ENCODE assay signal across 34 cellular contexts in the genomic region with DNA sequence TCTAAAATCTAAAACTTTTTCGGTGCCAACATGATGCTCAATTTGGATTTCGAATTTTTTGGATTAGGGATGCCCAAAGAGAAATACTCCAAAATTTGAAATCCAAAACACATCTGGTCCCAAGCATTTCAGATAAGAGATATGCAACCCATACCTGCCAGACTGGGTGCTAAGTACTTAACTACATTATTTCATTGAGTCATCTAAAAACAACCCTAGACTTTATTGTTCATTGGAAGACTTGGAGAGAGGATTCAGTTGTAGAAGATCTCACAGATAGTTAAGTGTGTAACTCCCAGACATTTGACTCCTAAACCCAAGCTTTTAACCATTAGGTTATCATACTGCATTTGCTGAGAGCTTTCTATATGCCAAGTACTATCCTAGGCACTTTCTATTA.
DNase-seq lines count a peak whose midpoint lies in the region; ATAC-seq, FAIRE-seq and TF ChIP-seq lines count a peak whose summit lies in the region.
"Had no signal": no experiment of that assay in that cellular context is flagged by ENCODE, and none has a peak within 500 bp of the region (broad histone marks: within the 10 kb centered on the region; RNA-seq: fewer than 3 reads in every experiment).

No MANE protein-coding gene starts in this region.

- H3K56ac ChIP-seq in mesendoderm (ENCODE audit: low read length), result no peak overlapping the region

- H3K79me1 ChIP-seq in mesendoderm (ENCODE audit: low read length), result peaks cover 11% of the 10 kb centered on the region

- H3K27ac Mint-ChIP-seq in astrocyte (ENCODE audit: unreplicated experiment), result no peak overlapping the region
- H3K27ac Mint-ChIP-seq: B cell; CD14-positive monocyte; CD4-positive, alpha-beta memory T cell; CD4-positive, alpha-beta T cell; CD4-positive, CD25-positive, alpha-beta regulatory T cell; CD8-positive, alpha-beta memory T cell; CD8-positive, alpha-beta T cell had no signal

- H3K4me1 ChIP-seq in SK-N-SH (ENCODE audit: control insufficient read depth in 1 of 2, insufficient read depth in 2 of 2, low read depth in 1 of 2, low read length in 1 of 2) (peaks cover 0 to under 1% of the 10 kb centered on the region in 2 experiments; a peak in 1 of 4 replicates), astrocyte (ENCODE audit: insufficient read depth, low read length) (no peaks in the 10 kb centered on the region), mesendoderm (ENCODE audit: control insufficient read depth, low read depth, low read length) (peaks cover 7% of the 10 kb centered on the region)
- H3K4me1 ChIP-seq: A549, Caco-2 had no signal

- H4K8ac ChIP-seq in mesendoderm (ENCODE audit: low read depth, low read length), result no peak overlapping the region

- H3K27ac ChIP-seq in SK-N-SH (ENCODE audit: low read depth in 2 of 2, low read length in 1 of 2) (peak overlapping the region in 1 of 2 experiments; percentile 44; a peak in 2 of 4 replicates), astrocyte (ENCODE audit: low read depth, low read length) (no peak overlapping the region), mesendoderm (ENCODE audit: low read depth, low read length) (no peak overlapping the region)
- H3K27ac ChIP-seq: 22Rv1; A549; BLaER1; BLaER1 treated with 17β-estradiol and CSF1 and Interleukin-3, amounts not matched to agents 10 nM and 100 nM; C4-2B had no signal

- ATAC-seq in SK-N-SH treated with all-trans-retinoic acid at 6 μM for 48 hours (peak; percentile 54; the same call in 2 of the 3 replicates), GM19324 (IDR thresholded peaks at IDR 0.05; ENCODE audit: low FRiP score, unreplicated experiment) (no peak)
- ATAC-seq: A549; CD8-positive, alpha-beta T cell had no signal

- H3K9me3 Mint-ChIP-seq in astrocyte (ENCODE audit: unreplicated experiment), result no peaks in the 10 kb centered on the region
- H3K9me3 Mint-ChIP-seq: CD14-positive monocyte; CD4-positive, alpha-beta memory T cell; CD4-positive, alpha-beta T cell; CD4-positive, CD25-positive, alpha-beta regulatory T cell; CD8-positive, alpha-beta memory T cell; CD8-positive, alpha-beta T cell had no signal

- no peak overlapping the region for H3K18ac ChIP-seq in mesendoderm (ENCODE audit: low read length)

- CTCF ChIA-PET in SK-N-SH (lab: Yijun Ruan, JAX), result interaction anchor here (0.6 kb wide), 1 partner anchor 285 kb away, joined by 3 read pairs; no protein-coding TSS in a partner anchor

- no peak overlapping the region for H3K23ac ChIP-seq in mesendoderm (ENCODE audit: low read length)

- no peaks in the 10 kb centered on the region for H3K27me3 Mint-ChIP-seq in astrocyte (ENCODE audit: low read depth, unreplicated experiment)
- H3K27me3 Mint-ChIP-seq: B cell had no signal

- TF ChIP-seq CTCF in SK-N-SH (IDR thresholded peaks at IDR 0.05) (no peak), astrocyte (IDR thresholded peaks at IDR 0.05; ENCODE audit: insufficient read depth, low read depth, low read length) (no peak)

- no peak overlapping the region for H3K4me3 ChIP-seq in SK-N-SH (ENCODE audit: low read depth in 2 of 2, low read length in 1 of 2)
- no peak overlapping the region for H3K4me3 ChIP-seq in astrocyte (ENCODE audit: insufficient read depth, low read depth, low read length)
- no peak overlapping the region for H3K4me3 ChIP-seq in mesendoderm (ENCODE audit: low read length)
- H3K4me3 ChIP-seq: A549; BLaER1; BLaER1 treated with 17β-estradiol and CSF1 and Interleukin-3, amounts not matched to agents 10 nM and 100 nM had no signal

- H2BK120ac ChIP-seq in mesendoderm (ENCODE audit: low read depth, low read length), result no peak overlapping the region

- TF ChIP-seq RAD21 in SK-N-SH (IDR thresholded peaks at IDR 0.05; ENCODE audit: low read length), result no peak

- H3K4me1 Mint-ChIP-seq in astrocyte (ENCODE audit: low read depth, unreplicated experiment), result peaks cover 11% of the 10 kb centered on the region
- H3K4me1 Mint-ChIP-seq: B cell had no signal

- H3K79me2 ChIP-seq in SK-N-SH (ENCODE audit: insufficient read depth) (peaks cover 18% of the 10 kb centered on the region; the same call in 1 of the 2 replicates), astrocyte (ENCODE audit: insufficient read depth, low read length) (no peaks in the 10 kb centered on the region), mesendoderm (ENCODE audit: control insufficient read depth, insufficient read depth, low read length) (peaks cover 2% of the 10 kb centered on the region)

- peaks cover 15% of the 10 kb centered on the region for H3F3A ChIP-seq in SK-N-SH (replicated peaks; ENCODE audit: insufficient read depth)

- H3K4me3 Mint-ChIP-seq in astrocyte (ENCODE audit: unreplicated experiment), result no peak overlapping the region
- H3K4me3 Mint-ChIP-seq: B cell; CD14-positive monocyte; CD4-positive, alpha-beta memory T cell; CD4-positive, alpha-beta T cell; CD4-positive, CD25-positive, alpha-beta regulatory T cell; CD8-positive, alpha-beta memory T cell; CD8-positive, alpha-beta T cell had no signal

- H3K27me3 ChIP-seq in SK-N-SH (ENCODE audit: insufficient read depth) (no peaks in the 10 kb centered on the region), astrocyte (ENCODE audit: insufficient read depth, low read length) (no peaks in the 10 kb centered on the region), mesendoderm (ENCODE audit: insufficient read depth, low read length, poor library complexity) (no peaks in the 10 kb centered on the region)
- H3K27me3 ChIP-seq: BE2C; BLaER1; BLaER1 treated with 17β-estradiol and CSF1 and Interleukin-3, amounts not matched to agents 10 nM and 100 nM had no signal

- H3K9me3 ChIP-seq in SK-N-SH (no peaks in the 10 kb centered on the region), astrocyte (ENCODE audit: insufficient read depth, low read depth, low read length) (no peaks in the 10 kb centered on the region)
- H3K9me3 ChIP-seq: A549, BE2C, BLaER1, Caco-2 had no signal

- H3K4ac ChIP-seq in mesendoderm (ENCODE audit: low read depth, low read length), result no peak overlapping the region

- H2BK15ac ChIP-seq in mesendoderm (replicated peaks; ENCODE audit: low read depth), result no peak overlapping the region

- POLR2A ChIA-PET in SK-N-SH (lab: Yijun Ruan, JAX), result no interaction called here

- H3K36me3 ChIP-seq in SK-N-SH (replicated peaks in 1 of 2; ENCODE audit: control insufficient read depth in 1 of 2, insufficient read depth in 2 of 2, low read length in 1 of 2) (peaks cover 23 to 35% of the 10 kb centered on the region in 2 experiments), astrocyte (ENCODE audit: insufficient read depth, low read length) (peaks cover 5% of the 10 kb centered on the region), mesendoderm (ENCODE audit: control insufficient read depth, insufficient read depth, low read length) (no peaks in the 10 kb centered on the region)

- H4K5ac ChIP-seq in mesendoderm (ENCODE audit: low read length), result no peak overlapping the region

- H3K4me2 ChIP-seq in SK-N-SH, result no peak overlapping the region
- no peak overlapping the region for H3K4me2 ChIP-seq in astrocyte (ENCODE audit: low read length)
- H3K4me2 ChIP-seq in mesendoderm (ENCODE audit: low read length), result no peak overlapping the region
- H3K4me2 ChIP-seq: A549; BLaER1; BLaER1 treated with 17β-estradiol and CSF1 and Interleukin-3, amounts not matched to agents 10 nM and 100 nM had no signal

- H3K9ac ChIP-seq in SK-N-SH, result no peak overlapping the region
- H3K9ac ChIP-seq in astrocyte (ENCODE audit: low read length), result no peak overlapping the region
- H3K9ac ChIP-seq in mesendoderm (ENCODE audit: low read length), result no peak overlapping the region
- H3K9ac ChIP-seq: BLaER1; BLaER1 treated with 17β-estradiol and CSF1 and Interleukin-3, amounts not matched to agents 10 nM and 100 nM had no signal

- TF ChIP-seq EP300 in SK-N-SH (IDR thresholded peaks at IDR 0.05; ENCODE audit: borderline replicate concordance in 1 of 2, low read depth in 1 of 2, low read length in 1 of 2), result no peak

- H2AK5ac ChIP-seq in mesendoderm (ENCODE audit: low read length), result no peak overlapping the region

- 84% methylated on average over 2 of the region's 2 CpGs for WGBS in SK-N-SH (ENCODE audit: low lambda C conversion rate)
- WGBS in mesendoderm (ENCODE audit: extremely low coverage, insufficient coverage, low lambda C conversion rate), result no CpG with 5 or more reads among the region's 2 CpGs

- FAIRE-seq in GM18507 (lab: Jason Lieb, UNC) (peak; percentile 35), astrocyte (lab: Jason Lieb, UNC) (peak; percentile 49)
- FAIRE-seq: A204.1, A549, D721Med had no signal

- H3K36me3 Mint-ChIP-seq in astrocyte (ENCODE audit: low read depth, unreplicated experiment), result peaks cover 26% of the 10 kb centered on the region
- H3K36me3 Mint-ChIP-seq: CD4-positive, alpha-beta memory T cell; CD4-positive, CD25-positive, alpha-beta regulatory T cell; CD8-positive, alpha-beta memory T cell; CD8-positive, alpha-beta T cell had no signal

- no peak overlapping the region for H2BK5ac ChIP-seq in mesendoderm (ENCODE audit: low read length)

- no peaks in the 10 kb centered on the region for H3K9me2 ChIP-seq in SK-N-SH

- DNase-seq in SK-N-SH, result no peak
- no peak for DNase-seq in GM18507 (ENCODE audit: extremely low spot score, insufficient read length, low read depth)
- no peak for DNase-seq in astrocyte (ENCODE audit: low read depth)
- DNase-seq in mesendoderm, result no peak
- DNase-seq: 8988T; ACHN; BE2C; C1 segment of cervical spinal cord; Caco-2; Calu3; CD4-positive, alpha-beta memory T cell; CD4-positive, alpha-beta T cell; CD4-positive, CD25-positive, alpha-beta regulatory T cell; CD8-positive, alpha-beta memory T cell; CD8-positive, alpha-beta T cell; COR-L47; DMS 273 treated with DMSO at 0.1 percent for 48 hours; DMS153; DMS53; DMS79; DMS79 treated with DMSO at 0.1 percent for 48 hours; DND-41; EL had no signal

- H2AFZ ChIP-seq in SK-N-SH (ENCODE audit: low read depth) (no peak overlapping the region), astrocyte (ENCODE audit: low read depth, low read length) (no peak overlapping the region)

- H4K20me1 ChIP-seq in SK-N-SH (ENCODE audit: insufficient read depth), result no peaks in the 10 kb centered on the region
- H4K20me1 ChIP-seq in astrocyte (ENCODE audit: insufficient read depth, low read length), result peaks cover 24% of the 10 kb centered on the region

TF ChIP-seq in SK-N-SH treated with all-trans-retinoic acid at 6 μM for 48 hours, 23 proteins besides CTCF, POLR2A, EP300 and RAD21 (continues in another document):
- no peak for TF ChIP-seq TOX (CRISPR knock-in tag; IDR thresholded peaks at IDR 0.05; ENCODE audit: borderline replicate concordance)
- no peak for TF ChIP-seq BACH2 (CRISPR knock-in tag; IDR thresholded peaks at IDR 0.05; ENCODE audit: borderline replicate concordance)
- no peak for TF ChIP-seq OSR1 (CRISPR knock-in tag; IDR thresholded peaks at IDR 0.05)
- no peak for TF ChIP-seq PPARA (CRISPR knock-in tag; IDR thresholded peaks at IDR 0.05; ENCODE audit: borderline replicate concordance)
- no peak for TF ChIP-seq ZC3H10 (CRISPR knock-in tag; IDR thresholded peaks at IDR 0.05)

TF ChIP-seq in SK-N-SH, 30 proteins besides CTCF, POLR2A, EP300 and RAD21 (continues in another document):
- TF ChIP-seq, protein P1, sequence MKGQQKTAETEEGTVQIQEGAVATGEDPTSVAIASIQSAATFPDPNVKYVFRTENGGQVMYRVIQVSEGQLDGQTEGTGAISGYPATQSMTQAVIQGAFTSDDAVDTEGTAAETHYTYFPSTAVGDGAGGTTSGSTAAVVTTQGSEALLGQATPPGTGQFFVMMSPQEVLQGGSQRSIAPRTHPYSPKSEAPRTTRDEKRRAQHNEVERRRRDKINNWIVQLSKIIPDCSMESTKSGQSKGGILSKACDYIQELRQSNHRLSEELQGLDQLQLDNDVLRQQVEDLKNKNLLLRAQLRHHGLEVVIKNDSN (IDR thresholded peaks at IDR 0.05; ENCODE audit: borderline replicate concordance, low read depth), result no peak
